ENCODE assay signal across 1 cellular context in the genomic region with DNA sequence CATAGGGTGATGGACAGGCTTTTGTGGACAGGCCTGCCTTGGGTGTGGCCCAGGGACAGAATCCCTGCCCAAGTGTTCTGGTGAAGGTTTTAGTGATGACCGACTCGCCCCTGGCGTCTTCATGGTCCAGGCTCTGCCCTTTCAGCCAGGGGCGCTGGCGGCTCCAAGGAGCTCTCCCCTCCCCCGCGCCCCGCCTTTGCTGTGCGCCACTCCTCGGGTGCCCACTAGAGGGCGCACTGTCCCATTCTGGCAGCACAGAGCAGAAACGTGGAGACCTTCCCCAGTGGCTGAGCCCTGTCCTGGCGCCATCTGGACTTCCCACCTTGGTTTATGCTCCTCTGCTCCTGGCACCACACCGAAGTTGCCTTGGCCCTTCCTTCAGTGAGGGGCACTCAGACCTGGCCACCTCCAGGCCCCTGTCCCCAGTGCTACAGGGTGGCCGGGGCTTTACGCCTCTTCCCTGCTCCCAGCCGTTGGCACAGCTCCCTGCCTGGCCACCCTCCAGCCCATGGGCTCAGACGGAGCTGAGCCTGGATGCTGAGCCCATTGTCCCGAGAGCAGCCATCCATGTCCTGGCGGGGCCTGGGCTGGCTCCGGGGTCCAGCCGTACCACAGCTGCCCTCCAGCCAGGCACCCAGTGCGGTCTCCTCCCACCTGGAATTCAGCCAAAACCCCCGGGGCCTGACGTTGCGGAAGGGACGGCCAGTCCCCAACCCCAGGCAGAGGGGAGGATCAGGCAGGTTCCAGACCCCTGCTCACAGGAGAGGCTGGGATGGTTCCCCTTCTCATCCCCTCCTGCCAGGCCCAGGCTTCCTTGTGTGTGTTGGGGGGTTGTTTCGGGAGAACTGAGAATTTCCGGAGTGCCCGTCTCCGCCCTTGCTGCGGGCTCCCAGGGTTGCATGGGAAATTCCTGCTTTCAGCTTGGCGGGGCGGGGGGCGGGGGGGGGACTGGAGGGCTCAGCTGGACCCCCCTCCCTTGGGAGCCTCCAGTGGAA.
A peak's percentile ranks its signal among the peaks of the same experiment; 100 is the strongest.
TF ChIP-seq lines count a peak whose summit lies in the region.

No MANE protein-coding gene starts in this region.

TF ChIP-seq in GM12878, 131 proteins besides CTCF, POLR2A, EP300 and RAD21 (continued from another document):
- peak; percentile 23; the same call in 1 of the 2 replicates for TF ChIP-seq SIN3A (IDR thresholded peaks at IDR 0.05; ENCODE audit: low read depth, low read length)
- TF ChIP-seq, protein P1, sequence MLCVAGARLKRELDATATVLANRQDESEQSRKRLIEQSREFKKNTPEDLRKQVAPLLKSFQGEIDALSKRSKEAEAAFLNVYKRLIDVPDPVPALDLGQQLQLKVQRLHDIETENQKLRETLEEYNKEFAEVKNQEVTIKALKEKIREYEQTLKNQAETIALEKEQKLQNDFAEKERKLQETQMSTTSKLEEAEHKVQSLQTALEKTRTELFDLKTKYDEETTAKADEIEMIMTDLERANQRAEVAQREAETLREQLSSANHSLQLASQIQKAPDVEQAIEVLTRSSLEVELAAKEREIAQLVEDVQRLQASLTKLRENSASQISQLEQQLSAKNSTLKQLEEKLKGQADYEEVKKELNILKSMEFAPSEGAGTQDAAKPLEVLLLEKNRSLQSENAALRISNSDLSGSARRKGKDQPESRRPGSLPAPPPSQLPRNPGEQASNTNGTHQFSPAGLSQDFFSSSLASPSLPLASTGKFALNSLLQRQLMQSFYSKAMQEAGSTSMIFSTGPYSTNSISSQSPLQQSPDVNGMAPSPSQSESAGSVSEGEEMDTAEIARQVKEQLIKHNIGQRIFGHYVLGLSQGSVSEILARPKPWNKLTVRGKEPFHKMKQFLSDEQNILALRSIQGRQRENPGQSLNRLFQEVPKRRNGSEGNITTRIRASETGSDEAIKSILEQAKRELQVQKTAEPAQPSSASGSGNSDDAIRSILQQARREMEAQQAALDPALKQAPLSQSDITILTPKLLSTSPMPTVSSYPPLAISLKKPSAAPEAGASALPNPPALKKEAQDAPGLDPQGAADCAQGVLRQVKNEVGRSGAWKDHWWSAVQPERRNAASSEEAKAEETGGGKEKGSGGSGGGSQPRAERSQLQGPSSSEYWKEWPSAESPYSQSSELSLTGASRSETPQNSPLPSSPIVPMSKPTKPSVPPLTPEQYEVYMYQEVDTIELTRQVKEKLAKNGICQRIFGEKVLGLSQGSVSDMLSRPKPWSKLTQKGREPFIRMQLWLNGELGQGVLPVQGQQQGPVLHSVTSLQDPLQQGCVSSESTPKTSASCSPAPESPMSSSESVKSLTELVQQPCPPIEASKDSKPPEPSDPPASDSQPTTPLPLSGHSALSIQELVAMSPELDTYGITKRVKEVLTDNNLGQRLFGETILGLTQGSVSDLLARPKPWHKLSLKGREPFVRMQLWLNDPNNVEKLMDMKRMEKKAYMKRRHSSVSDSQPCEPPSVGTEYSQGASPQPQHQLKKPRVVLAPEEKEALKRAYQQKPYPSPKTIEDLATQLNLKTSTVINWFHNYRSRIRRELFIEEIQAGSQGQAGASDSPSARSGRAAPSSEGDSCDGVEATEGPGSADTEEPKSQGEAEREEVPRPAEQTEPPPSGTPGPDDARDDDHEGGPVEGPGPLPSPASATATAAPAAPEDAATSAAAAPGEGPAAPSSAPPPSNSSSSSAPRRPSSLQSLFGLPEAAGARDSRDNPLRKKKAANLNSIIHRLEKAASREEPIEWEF (IDR thresholded peaks at IDR 0.05; ENCODE audit: insufficient replicate concordance, low read depth, low read length), result no peak
- 0 out of 2 replicates have a peak, but pooled peaks have one; percentile 39 for TF ChIP-seq POLR2AphosphoS5 (IDR thresholded peaks at IDR 0.05; ENCODE audit: low read length)
- TF ChIP-seq HCFC1 (IDR thresholded peaks at IDR 0.05; ENCODE audit: low read length), result 0 out of 2 replicates have a peak, but pooled peaks have one; percentile 23
- TF ChIP-seq, protein P2, sequence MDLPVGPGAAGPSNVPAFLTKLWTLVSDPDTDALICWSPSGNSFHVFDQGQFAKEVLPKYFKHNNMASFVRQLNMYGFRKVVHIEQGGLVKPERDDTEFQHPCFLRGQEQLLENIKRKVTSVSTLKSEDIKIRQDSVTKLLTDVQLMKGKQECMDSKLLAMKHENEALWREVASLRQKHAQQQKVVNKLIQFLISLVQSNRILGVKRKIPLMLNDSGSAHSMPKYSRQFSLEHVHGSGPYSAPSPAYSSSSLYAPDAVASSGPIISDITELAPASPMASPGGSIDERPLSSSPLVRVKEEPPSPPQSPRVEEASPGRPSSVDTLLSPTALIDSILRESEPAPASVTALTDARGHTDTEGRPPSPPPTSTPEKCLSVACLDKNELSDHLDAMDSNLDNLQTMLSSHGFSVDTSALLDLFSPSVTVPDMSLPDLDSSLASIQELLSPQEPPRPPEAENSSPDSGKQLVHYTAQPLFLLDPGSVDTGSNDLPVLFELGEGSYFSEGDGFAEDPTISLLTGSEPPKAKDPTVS (IDR thresholded peaks at IDR 0.05; ENCODE audit: low read depth, low read length), result peak; percentile 58; the same call in 1 of the 2 replicates
- TF ChIP-seq, protein P3, sequence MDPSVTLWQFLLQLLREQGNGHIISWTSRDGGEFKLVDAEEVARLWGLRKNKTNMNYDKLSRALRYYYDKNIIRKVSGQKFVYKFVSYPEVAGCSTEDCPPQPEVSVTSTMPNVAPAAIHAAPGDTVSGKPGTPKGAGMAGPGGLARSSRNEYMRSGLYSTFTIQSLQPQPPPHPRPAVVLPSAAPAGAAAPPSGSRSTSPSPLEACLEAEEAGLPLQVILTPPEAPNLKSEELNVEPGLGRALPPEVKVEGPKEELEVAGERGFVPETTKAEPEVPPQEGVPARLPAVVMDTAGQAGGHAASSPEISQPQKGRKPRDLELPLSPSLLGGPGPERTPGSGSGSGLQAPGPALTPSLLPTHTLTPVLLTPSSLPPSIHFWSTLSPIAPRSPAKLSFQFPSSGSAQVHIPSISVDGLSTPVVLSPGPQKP (IDR thresholded peaks at IDR 0.05; ENCODE audit: low read depth, low read length), result no peak
- TF ChIP-seq, protein P4, sequence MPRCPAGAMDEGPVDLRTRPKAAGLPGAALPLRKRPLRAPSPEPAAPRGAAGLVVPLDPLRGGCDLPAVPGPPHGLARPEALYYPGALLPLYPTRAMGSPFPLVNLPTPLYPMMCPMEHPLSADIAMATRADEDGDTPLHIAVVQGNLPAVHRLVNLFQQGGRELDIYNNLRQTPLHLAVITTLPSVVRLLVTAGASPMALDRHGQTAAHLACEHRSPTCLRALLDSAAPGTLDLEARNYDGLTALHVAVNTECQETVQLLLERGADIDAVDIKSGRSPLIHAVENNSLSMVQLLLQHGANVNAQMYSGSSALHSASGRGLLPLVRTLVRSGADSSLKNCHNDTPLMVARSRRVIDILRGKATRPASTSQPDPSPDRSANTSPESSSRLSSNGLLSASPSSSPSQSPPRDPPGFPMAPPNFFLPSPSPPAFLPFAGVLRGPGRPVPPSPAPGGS (IDR thresholded peaks at IDR 0.05; ENCODE audit: borderline replicate concordance, insufficient read depth, low read depth, low read length, poor library complexity, severe bottlenecking), result no peak
- TF ChIP-seq LARP7 (IDR thresholded peaks at IDR 0.05), result peak; percentile 86
- TF ChIP-seq SREBF2 (IDR thresholded peaks at IDR 0.05; ENCODE audit: low read length), result no peak
- TF ChIP-seq SMAD5 (IDR thresholded peaks at IDR 0.05; ENCODE audit: low read depth), result no peak
- TF ChIP-seq, protein P5, sequence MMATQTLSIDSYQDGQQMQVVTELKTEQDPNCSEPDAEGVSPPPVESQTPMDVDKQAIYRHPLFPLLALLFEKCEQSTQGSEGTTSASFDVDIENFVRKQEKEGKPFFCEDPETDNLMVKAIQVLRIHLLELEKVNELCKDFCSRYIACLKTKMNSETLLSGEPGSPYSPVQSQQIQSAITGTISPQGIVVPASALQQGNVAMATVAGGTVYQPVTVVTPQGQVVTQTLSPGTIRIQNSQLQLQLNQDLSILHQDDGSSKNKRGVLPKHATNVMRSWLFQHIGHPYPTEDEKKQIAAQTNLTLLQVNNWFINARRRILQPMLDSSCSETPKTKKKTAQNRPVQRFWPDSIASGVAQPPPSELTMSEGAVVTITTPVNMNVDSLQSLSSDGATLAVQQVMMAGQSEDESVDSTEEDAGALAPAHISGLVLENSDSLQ (IDR thresholded peaks at IDR 0.05), result no peak; the same call in none of the 2 replicates
- peak in 1 of 2 experiments; percentile 48; a peak in 1 of 3 replicates for TF ChIP-seq EGR1 (IDR thresholded peaks at IDR 0.05; ENCODE audit: borderline replicate concordance in 1 of 2, low read depth in 2 of 2, low read length in 2 of 2)
- TF ChIP-seq HDGF (IDR thresholded peaks at IDR 0.05), result peak; percentile 99
- TF ChIP-seq STAT1 (conservative IDR thresholded peaks at IDR 0.05), result 0 out of 2 replicates have a peak, but pooled peaks have one; percentile 70
- TF ChIP-seq, protein P6, sequence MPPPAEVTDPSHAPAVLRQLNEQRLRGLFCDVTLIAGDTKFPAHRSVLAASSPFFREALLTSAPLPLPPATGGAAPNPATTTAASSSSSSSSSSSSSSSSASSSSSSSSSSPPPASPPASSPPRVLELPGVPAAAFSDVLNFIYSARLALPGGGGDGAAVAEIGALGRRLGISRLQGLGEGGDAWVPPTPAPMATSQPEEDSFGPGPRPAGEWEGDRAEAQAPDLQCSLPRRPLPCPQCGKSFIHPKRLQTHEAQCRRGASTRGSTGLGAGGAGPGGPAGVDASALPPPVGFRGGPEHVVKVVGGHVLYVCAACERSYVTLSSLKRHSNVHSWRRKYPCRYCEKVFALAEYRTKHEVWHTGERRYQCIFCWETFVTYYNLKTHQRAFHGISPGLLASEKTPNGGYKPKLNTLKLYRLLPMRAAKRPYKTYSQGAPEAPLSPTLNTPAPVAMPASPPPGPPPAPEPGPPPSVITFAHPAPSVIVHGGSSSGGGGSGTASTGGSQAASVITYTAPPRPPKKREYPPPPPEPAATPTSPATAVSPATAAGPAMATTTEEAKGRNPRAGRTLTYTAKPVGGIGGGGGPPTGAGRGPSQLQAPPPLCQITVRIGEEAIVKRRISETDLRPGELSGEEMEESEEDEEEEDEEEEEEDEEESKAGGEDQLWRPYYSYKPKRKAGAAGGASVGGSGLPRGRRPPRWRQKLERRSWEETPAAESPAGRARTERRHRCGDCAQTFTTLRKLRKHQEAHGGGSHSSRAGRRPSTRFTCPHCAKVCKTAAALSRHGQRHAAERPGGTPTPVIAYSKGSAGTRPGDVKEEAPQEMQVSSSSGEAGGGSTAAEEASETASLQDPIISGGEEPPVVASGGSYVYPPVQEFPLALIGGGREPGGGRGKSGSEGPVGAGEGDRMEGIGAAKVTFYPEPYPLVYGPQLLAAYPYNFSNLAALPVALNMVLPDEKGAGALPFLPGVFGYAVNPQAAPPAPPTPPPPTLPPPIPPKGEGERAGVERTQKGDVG (CRISPR knock-in tag; IDR thresholded peaks at IDR 0.05), result no peak
- TF ChIP-seq MTA3 (IDR thresholded peaks at IDR 0.05; ENCODE audit: borderline replicate concordance, low read length), result no peak
